In the genomic region with DNA sequence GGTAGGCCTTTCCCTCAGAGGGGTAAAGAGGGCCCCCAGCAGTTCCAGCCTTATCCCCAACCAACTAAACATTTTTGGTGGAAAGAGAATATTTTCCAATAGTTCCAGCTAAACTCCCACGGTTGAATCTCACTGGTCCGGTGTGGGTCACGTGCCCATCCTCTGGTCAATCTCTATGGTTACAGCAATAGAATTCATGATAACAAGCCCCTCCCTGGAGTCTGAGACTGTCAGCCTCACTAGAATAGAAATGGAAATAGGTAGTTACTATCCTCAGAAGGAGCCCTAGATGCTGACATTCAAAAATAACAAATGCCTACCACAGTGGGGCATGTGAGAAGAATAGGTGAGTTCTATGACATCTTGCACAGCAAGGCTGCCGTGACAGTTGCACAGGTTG, we compare ENCODE assay signal across 17 cellular contexts. TPM values are rescaled to one million over a fixed set of nuclear protein-coding genes. Genes with fewer than 3 reads are reported as not detected.
A peak's percentile ranks its signal among the peaks of the same experiment; 100 is the strongest.
DNase-seq lines count a peak whose midpoint lies in the region; ATAC-seq and TF ChIP-seq lines count a peak whose summit lies in the region.
"Had no signal": no experiment of that assay in that cellular context is flagged by ENCODE, and none has a peak within 500 bp of the region (broad histone marks: within the 10 kb centered on the region; RNA-seq: fewer than 3 reads in every experiment).

No MANE protein-coding gene starts in this region.

- peaks cover 57% of the 10 kb centered on the region for H3K4me1 Mint-ChIP-seq in activated CD4-positive, alpha-beta T cell treated with anti-CD3 and anti-CD28 coated beads for 36 hours
- peaks cover 47% of the 10 kb centered on the region for H3K4me1 Mint-ChIP-seq in activated naive CD8-positive, alpha-beta T cell treated with anti-CD3 and anti-CD28 coated beads, Interleukin-2, amount 10 ng/mL, durations not matched to agents 7 days and 5 days
- H3K4me1 Mint-ChIP-seq in nephron = peaks cover 21% of the 10 kb centered on the region

- no peaks in the 10 kb centered on the region for H3K27me3 Mint-ChIP-seq in activated CD4-positive, alpha-beta T cell treated with anti-CD3 and anti-CD28 coated beads for 36 hours
- H3K27me3 Mint-ChIP-seq in activated naive CD8-positive, alpha-beta T cell treated with anti-CD3 and anti-CD28 coated beads, Interleukin-2, amount 10 ng/mL, durations not matched to agents 7 days and 5 days = peaks cover 2% of the 10 kb centered on the region
- no peaks in the 10 kb centered on the region for H3K27me3 Mint-ChIP-seq in nephron (ENCODE audit: low read depth)

- TF ChIP-seq CTCF in nephron (IDR thresholded peaks at IDR 0.05; ENCODE audit: unreplicated experiment in 3 of 3) = no peak

- intact Hi-C loops in activated CD4-positive, alpha-beta T cell treated with anti-CD3 and anti-CD28 coated beads for 36 hours (cut with DNase I, micrococcal nuclease) = loop anchor here in 1 of 2 experiments (2.0 to 5.0 kb wide), 2 partner anchors 13 to 42 kb away; no protein-coding TSS in a partner anchor

- peaks cover 3% of the 10 kb centered on the region for H3K36me3 Mint-ChIP-seq in activated CD4-positive, alpha-beta T cell treated with anti-CD3 and anti-CD28 coated beads for 36 hours (ENCODE audit: low read depth)
- peaks cover 4% of the 10 kb centered on the region for H3K36me3 Mint-ChIP-seq in activated naive CD8-positive, alpha-beta T cell treated with anti-CD3 and anti-CD28 coated beads, Interleukin-2, amount 10 ng/mL, durations not matched to agents 7 days and 5 days
- H3K36me3 Mint-ChIP-seq in nephron (ENCODE audit: low read depth) = no peaks in the 10 kb centered on the region
- H3K36me3 Mint-ChIP-seq: neural progenitor cell had no signal

- no peak overlapping the region for H3K4me3 Mint-ChIP-seq in activated CD4-positive, alpha-beta T cell treated with anti-CD3 and anti-CD28 coated beads for 36 hours
- H3K4me3 Mint-ChIP-seq in activated naive CD8-positive, alpha-beta T cell treated with anti-CD3 and anti-CD28 coated beads, Interleukin-2, amount 10 ng/mL, durations not matched to agents 7 days and 5 days = peak overlapping the region; percentile 19
- H3K4me3 Mint-ChIP-seq in nephron = no peak overlapping the region
- H3K4me3 Mint-ChIP-seq: GM23338, neural progenitor cell had no signal

- no peak for ATAC-seq in activated CD4-positive, alpha-beta T cell treated with anti-CD3 and anti-CD28 coated beads for 36 hours
- ATAC-seq in HG03108 (IDR thresholded peaks at IDR 0.05; ENCODE audit: unreplicated experiment) (peak; percentile 42), GM21825 (IDR thresholded peaks at IDR 0.05; ENCODE audit: unreplicated experiment) (no peak)
- ATAC-seq in activated naive CD8-positive, alpha-beta T cell treated with anti-CD3 and anti-CD28 coated beads, Interleukin-2, amount 10 ng/mL, durations not matched to agents 7 days and 5 days (ENCODE audit: low read depth) = no peak
- ATAC-seq: esophagus mucosa, GM23338 had no signal

- H3K27ac Mint-ChIP-seq in activated CD4-positive, alpha-beta T cell treated with anti-CD3 and anti-CD28 coated beads for 36 hours = peak overlapping the region; percentile 15
- H3K27ac Mint-ChIP-seq in activated naive CD8-positive, alpha-beta T cell treated with anti-CD3 and anti-CD28 coated beads, Interleukin-2, amount 10 ng/mL, durations not matched to agents 7 days and 5 days = peak overlapping the region; percentile 67
- peak overlapping the region; percentile 73 to 95 (median 86) for H3K27ac Mint-ChIP-seq in nephron
- H3K27ac Mint-ChIP-seq: GM23338, neural progenitor cell had no signal

- POLR2A ChIA-PET in activated CD4-positive, alpha-beta T cell treated with anti-CD3 and anti-CD28 coated beads for 36 hours (lab: Charles Lee) = no interaction called here
- POLR2A ChIA-PET in activated naive CD8-positive, alpha-beta T cell treated with anti-CD3 and anti-CD28 coated beads, Interleukin-2, amount 10 ng/mL, durations not matched to agents 7 days and 5 days (lab: Charles Lee) = interaction anchor here (1.0 kb wide), 1 partner anchor 35 kb away, joined by 3 read pairs; no protein-coding TSS in a partner anchor

- CTCF ChIA-PET in activated CD4-positive, alpha-beta T cell treated with anti-CD3 and anti-CD28 coated beads for 36 hours (lab: Charles Lee) = no interaction called here

- peaks cover 4% of the 10 kb centered on the region for H3K9me3 Mint-ChIP-seq in activated CD4-positive, alpha-beta T cell treated with anti-CD3 and anti-CD28 coated beads for 36 hours (ENCODE audit: low read depth)
- peaks cover 3% of the 10 kb centered on the region for H3K9me3 Mint-ChIP-seq in activated naive CD8-positive, alpha-beta T cell treated with anti-CD3 and anti-CD28 coated beads, Interleukin-2, amount 10 ng/mL, durations not matched to agents 7 days and 5 days
- H3K9me3 Mint-ChIP-seq in nephron = peaks cover 3% of the 10 kb centered on the region
- H3K9me3 Mint-ChIP-seq: neural progenitor cell had no signal

- no peak for DNase-seq in activated CD4-positive, alpha-beta T cell treated with anti-CD3 and anti-CD28 coated beads for 36 hours
- no peak for DNase-seq in activated CD4-positive, alpha-beta T cell treated with anti-CD3 and anti-CD28 coated beads for 1 hour
- no peak for DNase-seq in activated naive CD8-positive, alpha-beta T cell treated with anti-CD3 and anti-CD28 coated beads, Interleukin-2, amount 10 ng/mL, durations not matched to agents 7 days and 5 days
- DNase-seq in GOT3 (lab: John Stamatoyannopoulos, UW) (no peak), NCI-H146 (lab: John Stamatoyannopoulos, UW) (no peak)
- DNase-seq: activated effector memory CD4-positive, alpha-beta T cell treated with Interleukin-2 at 50 U/mL for 16 hours; NCI-H1436 treated with DMSO at 0.1 percent for 48 hours; NCI-H345; retina; stomach; uterus had no signal

RNA-seq across cellular contexts. Expression of a gene that starts 37.5 kb away (rescaled TPM):
- 100 to 1,000 TPM in 1 of 2 experiments, 10 to 100 TPM in 1; 99.0 to 116 TPM for total RNA-seq in activated CD4-positive, alpha-beta T cell treated with anti-CD3 and anti-CD28 coated beads for 36 hours
- 100 to 1,000 TPM; 109 TPM for total RNA-seq in activated naive CD8-positive, alpha-beta T cell treated with anti-CD3 and anti-CD28 coated beads, Interleukin-2, amount 10 ng/mL, durations not matched to agents 7 days and 5 days

RNA-seq across cellular contexts. Expression of a gene that starts 44.0 kb away (rescaled TPM):
- 1 to 10 TPM; 6.0 to 7.2 TPM for total RNA-seq in activated CD4-positive, alpha-beta T cell treated with anti-CD3 and anti-CD28 coated beads for 36 hours
- total RNA-seq in activated naive CD8-positive, alpha-beta T cell treated with anti-CD3 and anti-CD28 coated beads, Interleukin-2, amount 10 ng/mL, durations not matched to agents 7 days and 5 days = 10 to 100 TPM; 30.1 to 31.8 TPM

Comparison
In these comparisons a context has a peak if more than half of its experiments do, and no peak if none do; other contexts are left out.
1. H3K27ac Mint-ChIP-seq: peak in every context shown above with its lines; median percentile 86 in nephron; 67 in activated naive CD8-positive, alpha-beta T cell treated with anti-CD3 and anti-CD28 coated beads, Interleukin-2, amount 10 ng/mL, durations not matched to agents 7 days and 5 days; 15 in activated CD4-positive, alpha-beta T cell treated with anti-CD3 and anti-CD28 coated beads for 36 hours.